8 cellular contexts compared by ENCODE assay signal in genomic region chr3:49339947-49340800, GRCh38. TPM values are rescaled to one million over a fixed set of nuclear protein-coding genes. Genes with fewer than 3 reads are reported as not detected.
DNase-seq lines count a peak whose midpoint lies in the region; ATAC-seq and TF ChIP-seq lines count a peak whose summit lies in the region.

Gene USP4, minus strand, starts transcription at chr3:49340053. Its CDS starts 29 bp downstream, at chr3:49340024.

- CTCF ChIA-PET in PC-3 (lab: Charles Lee), result interaction anchor here (0.5 to 2.2 kb wide), 8 partner anchors 20 to 1326 kb away, joined by 3 to 11 read pairs (median 4); partner anchors contain the start of genes KLHDC8B, RHOA and TCTA

- H3K27me3 ChIP-seq in PC-3 (ENCODE audit: low read length), result no peaks in the 10 kb centered on the region
- H3K27me3 ChIP-seq in mucosa of rectum (ENCODE audit: control insufficient read depth in 2 of 2, insufficient read depth in 2 of 2, low read length in 2 of 2), result no peaks in the 10 kb centered on the region

- H3K4me3 ChIP-seq in PC-3 (ENCODE audit: low read length) (peak within 1 kb of the TSS; percentile 88), mucosa of rectum (ENCODE audit: low read length in 2 of 2) (peak within 1 kb of the TSS; percentile 81 to 82)

- H3K4me1 ChIP-seq in PC-3 (ENCODE audit: insufficient read depth, low read length) (peaks cover 19% of the 10 kb centered on the region), mucosa of rectum (ENCODE audit: control insufficient read depth in 2 of 2, insufficient read depth in 2 of 2, low read length in 2 of 2) (peaks cover 15 to 19% of the 10 kb centered on the region in 2 donors)

- intact Hi-C loops in PC-3 (cut with micrococcal nuclease), result loop anchor here (1.0 to 5.0 kb wide), 3 partner anchors 19 to 168 kb away; partner anchors contain the start of genes GPX1 and KLHDC8B

- H3F3A ChIP-seq in PC-3 (ENCODE audit: low read length, unreplicated experiment), result peaks cover 3% of the 10 kb centered on the region

- TSS peak; percentile 87 for BruUV-seq in PC-3 (replicated peaks; lab: Mats Ljungman, UMichigan)

- peak; percentile 87 for TF ChIP-seq POLR2A in erythroblast (IDR thresholded peaks at IDR 0.05; ENCODE audit: low read length)

- H3K27ac ChIP-seq in PC-3 (ENCODE audit: low read length) (peak within 1 kb of the TSS; percentile 32), mucosa of rectum (ENCODE audit: low read depth in 2 of 2, low read length in 2 of 2) (peak within 1 kb of the TSS; percentile 96 to 98)

- ATAC-seq in GM21717 (IDR thresholded peaks at IDR 0.05; ENCODE audit: unreplicated experiment) (peak; percentile 82), PC-3 (peak; percentile 96)

- peaks cover 43% of the 10 kb centered on the region for H3K79me2 ChIP-seq in PC-3 (ENCODE audit: low read length)

- in situ Hi-C loops in KBM-7 (cut with MboI; ENCODE audit: low pct_unique_long_range_greater_than_20kb, low sequenced_read_pairs), result no loop called here

- peak within 1 kb of the TSS; percentile 93 for H2AFZ ChIP-seq in PC-3 (ENCODE audit: low read length)

- H3K4me2 ChIP-seq in PC-3 (ENCODE audit: low read length), result peak within 1 kb of the TSS; percentile 96

- no peaks in the 10 kb centered on the region for H3K9me3 ChIP-seq in PC-3 (ENCODE audit: low read length)
- H3K9me3 ChIP-seq in mucosa of rectum (ENCODE audit: control insufficient read depth in 2 of 2, low read length in 2 of 2), result no peaks in the 10 kb centered on the region

- DNase-seq in DMS53 (lab: John Stamatoyannopoulos, UW) (peak; percentile 91), KBM-7 (peak; percentile 95), PC-3 (peak; percentile 92), activated T-cell treated with anti-CD3 and anti-CD28 coated beads for 48 hours (ENCODE audit: low read depth) (peak; percentile 95), erythroblast (lab: John Stamatoyannopoulos, UW) (peak; percentile 91 to 92)
- DNase-seq in stimulated activated CD8-positive, alpha-beta memory T cell treated with anti-CD3 and anti-CD28 coated beads, Interleukin-4, amount 100 ng/mL, for 48 hours, result peak; percentile 95

- TF ChIP-seq CTCF in PC-3 (conservative IDR thresholded peaks at IDR 0.05; ENCODE audit: low read depth, low read length), result peak; percentile 33; the same call in 1 of the 2 replicates

- H3K9me2 ChIP-seq in PC-3 (replicated peaks; ENCODE audit: low read length), result no peaks in the 10 kb centered on the region

- peak within 1 kb of the TSS; percentile 76 for H3K9ac ChIP-seq in PC-3 (ENCODE audit: low read length)
- H3K9ac ChIP-seq in mucosa of rectum (ENCODE audit: low read depth in 1 of 2, low read length in 2 of 2), result peak within 1 kb of the TSS; percentile 83 to 92

- no peaks in the 10 kb centered on the region for H4K20me1 ChIP-seq in PC-3 (ENCODE audit: low read length)

- POLR2A ChIA-PET in PC-3 (lab: Charles Lee; ENCODE audit: unreplicated experiment), result interaction anchor here (1.1 to 1.4 kb wide), 2 partner anchors 18 to 72 kb away, joined by 5 to 9 read pairs; partner anchors contain the start of genes GPX1, RHOA and TCTA

- H3K36me3 ChIP-seq in PC-3 (ENCODE audit: low read depth, low read length) (peaks cover 12% of the 10 kb centered on the region), mucosa of rectum (ENCODE audit: control insufficient read depth in 2 of 2, insufficient read depth in 2 of 2, low read length in 2 of 2) (peaks cover 4 to 7% of the 10 kb centered on the region in 2 donors)

RNA-seq across cellular contexts. Expression of gene USP4, which starts in this region (rescaled TPM):
- 19.9 and 22.8 TPM in 2 replicates for total RNA-seq in PC-3 (2014; rRNA removed)

Comparison
In these comparisons a context has a peak if more than half of its experiments do, and no peak if none do; other contexts are left out.
1. Peak in every context shown above with its lines: DNase-seq, ATAC-seq, H3K4me3 ChIP-seq and H3K27ac ChIP-seq.